In the genomic region with DNA sequence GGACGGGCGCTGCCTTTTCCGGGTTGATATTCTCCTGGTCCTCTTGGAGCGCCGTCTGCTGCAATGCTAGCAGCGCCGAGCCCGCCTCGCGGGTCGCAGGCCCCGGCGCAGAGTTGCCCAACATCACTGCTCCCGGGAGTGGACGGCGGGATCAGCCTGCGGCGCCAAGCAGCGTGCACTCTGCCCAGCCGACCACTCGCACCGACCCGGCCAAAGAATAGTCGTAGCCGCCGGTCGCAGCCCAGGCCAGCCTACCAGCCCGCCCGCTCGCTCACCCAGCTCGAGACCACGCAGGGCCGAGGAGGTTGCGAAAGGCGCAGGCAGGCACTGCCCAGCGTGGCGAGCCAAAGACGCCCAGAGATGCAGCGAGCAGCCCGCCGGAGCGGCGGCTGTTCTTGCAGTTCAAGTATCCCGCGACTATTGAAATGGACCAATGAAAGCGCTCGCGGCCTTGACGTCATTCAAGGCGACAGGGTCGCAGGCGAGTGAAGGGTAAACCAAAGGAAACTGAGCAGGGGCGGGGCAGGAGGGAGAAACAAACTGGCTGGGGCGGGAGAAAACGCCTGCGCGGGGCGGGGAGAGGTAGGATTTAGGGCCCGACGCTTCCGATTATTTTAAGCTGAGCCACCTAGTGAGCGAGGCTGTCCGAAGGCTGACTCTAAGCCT, we compare ENCODE assay signal across 8 cellular contexts. TPM values are rescaled to one million over a fixed set of nuclear protein-coding genes. Genes with fewer than 3 reads are reported as not detected.
DNase-seq lines count a peak whose midpoint lies in the region; ATAC-seq and TF ChIP-seq lines count a peak whose summit lies in the region.

A gene (minus strand): TSS at position 379 of the 666 bp plus-strand sequence. CDS start 255 bp downstream, at position 124.

- intact Hi-C loops in activated T-helper 2 cell treated with anti-CD3 and anti-CD28 coated beads, Interferon-gamma antibody, Interleukin-2, Interleukin-4, amounts not matched to agents 10 μg/mL and 5 μg/mL and 100 μg/mL, durations not matched to agents 14 hours and 24 hours and 36 hours (cut with micrococcal nuclease), result loop anchor here (1.0 to 10.0 kb wide), 7 partner anchors 22 to 911 kb away; a partner anchor contains a TSS
- intact Hi-C loops in natural killer cell (cut with micrococcal nuclease), result loop anchor here (1.0 to 2.0 kb wide), 2 partner anchors 22 to 47 kb away; a partner anchor contains a TSS

- H3K27ac ChIP-seq in RWPE2 (ENCODE audit: poor library complexity, severe bottlenecking), result peak within 1 kb of the TSS; percentile 66

- H3K4me3 ChIP-seq in RWPE2 (ENCODE audit: severe bottlenecking), result peak within 1 kb of the TSS; percentile 82

- H3K36me3 ChIP-seq in RWPE2 (ENCODE audit: low read depth), result peaks cover 52% of the 10 kb centered on the region

- TF ChIP-seq CTCF in RWPE2 (IDR thresholded peaks at IDR 0.05; ENCODE audit: poor library complexity, severe bottlenecking) (no peak), natural killer cell (IDR thresholded peaks at IDR 0.05) (no peak)

- peak; percentile 95 for DNase-seq in EH (ENCODE audit: low read depth)
- DNase-seq in H4 (ENCODE audit: low spot score), result peak; percentile 96
- peak; percentile 94 for DNase-seq in LoVo (ENCODE audit: low spot score)
- DNase-seq in RWPE2 (ENCODE audit: low spot score), result peak; percentile 97
- peak; percentile 95 for DNase-seq in activated T-helper 2 cell treated with anti-CD3 and anti-CD28 coated beads, Interferon-gamma antibody, Interleukin-2, Interleukin-4, amounts not matched to agents 10 μg/mL and 5 μg/mL and 100 μg/mL, durations not matched to agents 14 hours and 24 hours and 36 hours (ENCODE audit: low spot score)
- DNase-seq in fibroblast of peridontal ligament (ENCODE audit: extremely low read depth), result peak; percentile 96
- DNase-seq in natural killer cell, result peak; percentile 93
- peak; percentile 96 for DNase-seq in stimulated activated naive CD4-positive, alpha-beta T cell treated with Interleukin-2 at 50 U/mL for 16 hours (lab: John Stamatoyannopoulos, UW)

- H3K4me3 Mint-ChIP-seq in activated T-helper 2 cell treated with anti-CD3 and anti-CD28 coated beads, Interferon-gamma antibody, Interleukin-2, Interleukin-4, amounts not matched to agents 10 μg/mL and 5 μg/mL and 100 μg/mL, durations not matched to agents 14 hours and 24 hours and 36 hours (ENCODE audit: low read depth), result peak within 1 kb of the TSS; percentile 98
- peak within 1 kb of the TSS; percentile 91 for H3K4me3 Mint-ChIP-seq in natural killer cell

- no peaks in the 10 kb centered on the region for H3K27me3 ChIP-seq in RWPE2 (ENCODE audit: insufficient read depth, poor library complexity, severe bottlenecking)

- ATAC-seq in RWPE2 (ENCODE audit: low read depth), result peak; percentile 94
- peak; percentile 98 to 99 (median 98) for ATAC-seq in natural killer cell

- no peaks in the 10 kb centered on the region for H3K27me3 Mint-ChIP-seq in activated T-helper 2 cell treated with anti-CD3 and anti-CD28 coated beads, Interferon-gamma antibody, Interleukin-2, Interleukin-4, amounts not matched to agents 10 μg/mL and 5 μg/mL and 100 μg/mL, durations not matched to agents 14 hours and 24 hours and 36 hours (ENCODE audit: low read depth)
- H3K27me3 Mint-ChIP-seq in natural killer cell (ENCODE audit: low read depth in 2 of 2), result no peaks in the 10 kb centered on the region

- no peaks in the 10 kb centered on the region for H3K9me3 Mint-ChIP-seq in activated T-helper 2 cell treated with anti-CD3 and anti-CD28 coated beads, Interferon-gamma antibody, Interleukin-2, Interleukin-4, amounts not matched to agents 10 μg/mL and 5 μg/mL and 100 μg/mL, durations not matched to agents 14 hours and 24 hours and 36 hours
- no peaks in the 10 kb centered on the region for H3K9me3 Mint-ChIP-seq in natural killer cell

- peaks cover 39% of the 10 kb centered on the region for H3K36me3 Mint-ChIP-seq in activated T-helper 2 cell treated with anti-CD3 and anti-CD28 coated beads, Interferon-gamma antibody, Interleukin-2, Interleukin-4, amounts not matched to agents 10 μg/mL and 5 μg/mL and 100 μg/mL, durations not matched to agents 14 hours and 24 hours and 36 hours (ENCODE audit: low read depth)
- H3K36me3 Mint-ChIP-seq in natural killer cell, result no peaks in the 10 kb centered on the region

- H3K4me1 ChIP-seq in RWPE2 (ENCODE audit: insufficient read depth, poor library complexity, severe bottlenecking), result peaks cover 19% of the 10 kb centered on the region

- H3K27ac Mint-ChIP-seq in activated T-helper 2 cell treated with anti-CD3 and anti-CD28 coated beads, Interferon-gamma antibody, Interleukin-2, Interleukin-4, amounts not matched to agents 10 μg/mL and 5 μg/mL and 100 μg/mL, durations not matched to agents 14 hours and 24 hours and 36 hours, result peak within 1 kb of the TSS; percentile 94
- peak within 1 kb of the TSS; percentile 86 to 87 for H3K27ac Mint-ChIP-seq in natural killer cell

- H3K4me1 Mint-ChIP-seq in activated T-helper 2 cell treated with anti-CD3 and anti-CD28 coated beads, Interferon-gamma antibody, Interleukin-2, Interleukin-4, amounts not matched to agents 10 μg/mL and 5 μg/mL and 100 μg/mL, durations not matched to agents 14 hours and 24 hours and 36 hours (ENCODE audit: low read depth), result peaks cover 35% of the 10 kb centered on the region
- peaks cover 13 to 15% of the 10 kb centered on the region in 2 donors for H3K4me1 Mint-ChIP-seq in natural killer cell

- no peaks in the 10 kb centered on the region for H3K9me3 ChIP-seq in RWPE2 (ENCODE audit: severe bottlenecking)

RNA-seq across cellular contexts. Expression of the gene that starts here (rescaled TPM):
- total RNA-seq in H4 (2014; rRNA removed; shearing (Covaris generic)), result 119 and 132 TPM in 2 replicates
- 74.7 and 75.1 TPM in 2 replicates for total RNA-seq in activated T-helper 2 cell treated with anti-CD3 and anti-CD28 coated beads, Interferon-gamma antibody, Interleukin-2, Interleukin-4, amounts not matched to agents 10 μg/mL and 5 μg/mL and 100 μg/mL, durations not matched to agents 14 hours and 24 hours and 36 hours
- 1 to 10 TPM in 1 of 3 donors, under 1 TPM in 2; 0.50 to 1.6 (median 0.99) TPM for total RNA-seq in natural killer cell

Comparison
In these comparisons a context has a peak if more than half of its experiments do, and no peak if none do; other contexts are left out.
1. Peak in every context shown above with its lines: DNase-seq, ATAC-seq, H3K4me3 ChIP-seq and H3K27ac ChIP-seq.
2. RNA of the gene that starts here (total RNA-seq): 119 to 132 TPM in H4 and 74.7 to 75.1 TPM in activated T-helper 2 cell treated with anti-CD3 and anti-CD28 coated beads, Interferon-gamma antibody, Interleukin-2, Interleukin-4, amounts not matched to agents 10 μg/mL and 5 μg/mL and 100 μg/mL, durations not matched to agents 14 hours and 24 hours and 36 hours; 0.50 to 1.6 TPM in natural killer cell; every median in the first group is over 10 times any median in the second.